In the genomic region with DNA sequence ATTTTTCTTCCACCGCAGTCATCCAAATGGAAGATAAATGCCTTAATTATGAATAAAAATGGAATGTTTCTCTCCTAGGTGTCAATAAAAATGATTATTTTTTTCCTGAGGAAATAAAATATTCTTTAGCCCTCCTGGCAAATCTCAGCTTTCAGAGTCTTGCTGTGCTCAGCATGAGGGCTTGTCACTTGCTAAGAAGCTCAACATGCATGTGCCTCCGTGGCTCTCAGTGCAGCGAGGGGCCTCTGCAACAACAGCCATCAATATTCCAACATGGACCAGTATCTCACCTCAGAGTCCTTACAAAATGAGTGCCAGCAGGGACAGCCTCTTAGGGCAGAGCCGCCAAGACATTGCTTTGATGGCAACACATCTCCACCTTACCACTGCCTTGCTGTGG, we compare ENCODE assay signal across 23 cellular contexts.
"Had no signal": no experiment of that assay in that cellular context is flagged by ENCODE, and none has a peak within 500 bp of the region (broad histone marks: within the 10 kb centered on the region; RNA-seq: fewer than 3 reads in every experiment).

No MANE protein-coding gene starts in this region.

- H3K4me3 ChIP-seq: coronary artery, dorsolateral prefrontal cortex, esophagus squamous epithelium, gastrocnemius medialis, heart right ventricle, left lung, lower lobe of right lung had no signal

- H3K36me3 Mint-ChIP-seq: naive thymus-derived CD4-positive, alpha-beta T cell had no signal

- H3K9me3 Mint-ChIP-seq: naive thymus-derived CD4-positive, alpha-beta T cell had no signal

- H3K27ac ChIP-seq: coronary artery, dorsolateral prefrontal cortex, epithelial cell of prostate, esophagus squamous epithelium, gastrocnemius medialis, heart right ventricle, left lung, lower lobe of right lung had no signal

- H3K9me3 ChIP-seq: esophagus squamous epithelium, gastrocnemius medialis, heart right ventricle, left lung, lower lobe of right lung had no signal

- ATAC-seq: gastrocnemius medialis; heart right ventricle; left cardiac atrium; left lung; left ventricle myocardium superior; lower lobe of right lung; naive thymus-derived CD4-positive, alpha-beta T cell had no signal

- H3K27ac Mint-ChIP-seq: naive thymus-derived CD4-positive, alpha-beta T cell had no signal

- H3K27me3 ChIP-seq: esophagus squamous epithelium, gastrocnemius medialis, left lung had no signal

- H3K4me1 Mint-ChIP-seq: naive thymus-derived CD4-positive, alpha-beta T cell had no signal

- H3K4me1 ChIP-seq: gastrocnemius medialis, left lung, lower lobe of right lung had no signal

- H3K36me3 ChIP-seq: esophagus squamous epithelium, gastrocnemius medialis, heart right ventricle, left lung, lower lobe of right lung had no signal

- FAIRE-seq: colon, endometrium, islet of Langerhans had no signal

- H3K4me3 Mint-ChIP-seq: naive thymus-derived CD4-positive, alpha-beta T cell had no signal

- DNase-seq: dermis blood vessel endothelial cell; dorsolateral prefrontal cortex; effector CD4-positive, alpha-beta T cell; effector memory CD4-positive, alpha-beta T cell; erythroblast; esophagus squamous epithelium; foreskin melanocyte; gastrocnemius medialis; glutamatergic neuron; head of caudate nucleus; heart right ventricle; hippocampal formation; left cardiac atrium; left lung; left ventricle myocardium superior; lower lobe of right lung; midbrain; naive thymus-derived CD4-positive, alpha-beta T cell had no signal
